In the genomic region with DNA sequence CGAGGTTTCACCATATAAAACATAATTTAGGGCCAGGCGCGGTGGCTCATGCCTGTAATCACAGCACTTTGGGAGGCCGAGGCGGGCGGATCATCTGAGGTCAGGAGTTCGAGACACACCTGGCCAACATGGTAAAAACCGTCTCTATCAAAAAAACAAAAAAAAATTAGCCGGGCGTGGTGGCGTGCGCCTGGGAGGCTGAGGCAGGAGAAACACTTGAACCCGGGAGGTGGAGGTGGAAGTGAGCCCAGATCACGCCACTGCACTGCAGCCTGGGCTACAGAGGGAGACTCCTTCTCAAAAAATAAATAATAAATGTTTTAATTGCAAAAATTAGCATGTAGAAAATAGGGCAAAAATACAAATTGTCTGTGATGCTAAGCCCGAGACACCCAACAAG, we compare ENCODE assay signal across 8 cellular contexts. TPM values are rescaled to one million over a fixed set of nuclear protein-coding genes. Genes with fewer than 3 reads are reported as not detected.
A peak's percentile ranks its signal among the peaks of the same experiment; 100 is the strongest.
DNase-seq lines count a peak whose midpoint lies in the region; ATAC-seq and TF ChIP-seq lines count a peak whose summit lies in the region.

No MANE protein-coding gene starts in this region.

- H3K9me2 ChIP-seq in SK-N-SH = no peaks in the 10 kb centered on the region

- ATAC-seq in SK-N-SH treated with all-trans-retinoic acid at 6 μM for 48 hours (no peak), activated B cell treated with CpG ODN at 0.5 μM for 24 hours (ENCODE audit: low read depth) (no peak), right cardiac atrium (no peak), left colon (no peak), HG02981 (IDR thresholded peaks at IDR 0.05; ENCODE audit: unreplicated experiment) (no peak)
- no peak for ATAC-seq in stimulated activated memory B cell treated with anti-CD40 and anti-IgM and Interleukin-4, amounts not matched to agents 10 μg/mL and 1 μg/mL and 100 μg/mL, for 72 hours

- H3K36me3 Mint-ChIP-seq in activated B cell treated with CpG ODN at 0.5 μM for 24 hours (ENCODE audit: low read depth) = peaks cover 15% of the 10 kb centered on the region
- H3K36me3 Mint-ChIP-seq in stimulated activated memory B cell treated with anti-CD40 and anti-IgM and Interleukin-4, amounts not matched to agents 10 μg/mL and 1 μg/mL and 100 μg/mL, for 72 hours = no peaks in the 10 kb centered on the region

- no peak for TF ChIP-seq EP300 in SK-N-SH (IDR thresholded peaks at IDR 0.05; ENCODE audit: borderline replicate concordance in 1 of 2, low read depth in 1 of 2, low read length in 1 of 2)

- no peak for TF ChIP-seq RAD21 in SK-N-SH (IDR thresholded peaks at IDR 0.05; ENCODE audit: low read length)

- intact Hi-C loops in activated B cell treated with CpG ODN at 0.5 μM for 24 hours (cut with micrococcal nuclease) = loop anchor here (5.0 to 10.0 kb wide), 3 partner anchors 411 to 982 kb away; a partner anchor contains a TSS
- intact Hi-C loops in right cardiac atrium (cut with DNase I) = no loop called here
- intact Hi-C loops in left colon (cut with DNase I, micrococcal nuclease) = no loop called here

- POLR2A ChIA-PET in SK-N-SH (lab: Yijun Ruan, JAX) (no interaction called here), activated B cell treated with CpG ODN at 0.5 μM for 24 hours (lab: Charles Lee) (interaction anchor here (0.6 to 1.7 kb wide), 4 partner anchors 18 to 149 kb away, joined by 3 to 4 read pairs (median 4); no protein-coding TSS in a partner anchor)

- H3K4me3 ChIP-seq in SK-N-SH (ENCODE audit: low read depth in 2 of 2, low read length in 1 of 2) = peak overlapping the region; percentile 70 to 77
- H3K4me3 ChIP-seq in right cardiac atrium (ENCODE audit: low read length) = peak overlapping the region; percentile 62

- peak overlapping the region; percentile 81 for H3K9ac ChIP-seq in SK-N-SH

- peaks cover 51% of the 10 kb centered on the region for H3K4me1 Mint-ChIP-seq in activated B cell treated with CpG ODN at 0.5 μM for 24 hours
- H3K4me1 Mint-ChIP-seq in stimulated activated memory B cell treated with anti-CD40 and anti-IgM and Interleukin-4, amounts not matched to agents 10 μg/mL and 1 μg/mL and 100 μg/mL, for 72 hours = peaks cover 39% of the 10 kb centered on the region

- H3F3A ChIP-seq in SK-N-SH (replicated peaks; ENCODE audit: insufficient read depth) = peaks cover 16% of the 10 kb centered on the region

- H3K27ac ChIP-seq in SK-N-SH (ENCODE audit: low read depth in 2 of 2, low read length in 1 of 2) = peak overlapping the region; percentile 69 to 87; a peak in 3 of 4 replicates
- H3K27ac ChIP-seq in right cardiac atrium (ENCODE audit: low read length) = no peak overlapping the region

- H3K4me2 ChIP-seq in SK-N-SH = peak overlapping the region; percentile 80

- no peaks in the 10 kb centered on the region for H3K27me3 Mint-ChIP-seq in activated B cell treated with CpG ODN at 0.5 μM for 24 hours
- no peaks in the 10 kb centered on the region for H3K27me3 Mint-ChIP-seq in stimulated activated memory B cell treated with anti-CD40 and anti-IgM and Interleukin-4, amounts not matched to agents 10 μg/mL and 1 μg/mL and 100 μg/mL, for 72 hours

- H3K27me3 ChIP-seq in SK-N-SH (ENCODE audit: insufficient read depth) (no peaks in the 10 kb centered on the region), right cardiac atrium (ENCODE audit: control insufficient read depth, insufficient read depth) (no peaks in the 10 kb centered on the region)

- H3K9me3 ChIP-seq in SK-N-SH = no peaks in the 10 kb centered on the region
- H3K9me3 ChIP-seq in right cardiac atrium (ENCODE audit: control insufficient read depth, low read length) = no peaks in the 10 kb centered on the region

- peaks cover 52% of the 10 kb centered on the region for H3K79me2 ChIP-seq in SK-N-SH (ENCODE audit: insufficient read depth)

- H3K4me3 Mint-ChIP-seq in activated B cell treated with CpG ODN at 0.5 μM for 24 hours = peak overlapping the region; percentile 95
- peak overlapping the region; percentile 95 for H3K4me3 Mint-ChIP-seq in stimulated activated memory B cell treated with anti-CD40 and anti-IgM and Interleukin-4, amounts not matched to agents 10 μg/mL and 1 μg/mL and 100 μg/mL, for 72 hours

- CTCF ChIA-PET in SK-N-SH (lab: Yijun Ruan, JAX) = interaction anchor here (1.0 kb wide), 1 partner anchor 475 kb away, joined by 3 read pairs; no protein-coding TSS in a partner anchor
- CTCF ChIA-PET in activated B cell treated with CpG ODN at 0.5 μM for 24 hours (lab: Charles Lee) = interaction anchor here (0.7 to 0.8 kb wide), 2 partner anchors 27 to 43 kb away, joined by 3 read pairs; no protein-coding TSS in a partner anchor

- H3K27ac Mint-ChIP-seq in activated B cell treated with CpG ODN at 0.5 μM for 24 hours = peak overlapping the region; percentile 97
- peak overlapping the region; percentile 100 for H3K27ac Mint-ChIP-seq in stimulated activated memory B cell treated with anti-CD40 and anti-IgM and Interleukin-4, amounts not matched to agents 10 μg/mL and 1 μg/mL and 100 μg/mL, for 72 hours

- H3K4me1 ChIP-seq in SK-N-SH (ENCODE audit: control insufficient read depth in 1 of 2, insufficient read depth in 2 of 2, low read depth in 1 of 2, low read length in 1 of 2) = peaks cover 0 to 4% of the 10 kb centered on the region in 2 experiments; a peak in 1 of 4 replicates
- H3K4me1 ChIP-seq in right cardiac atrium (ENCODE audit: control insufficient read depth, insufficient read depth, low read length) = peaks cover 1% of the 10 kb centered on the region

- peak overlapping the region; percentile 93 for H2AFZ ChIP-seq in SK-N-SH (ENCODE audit: low read depth)

- WGBS in SK-N-SH (ENCODE audit: low lambda C conversion rate) = 83% methylated on average over 15 of the region's 15 CpGs
- WGBS in right cardiac atrium = 75% methylated on average over 15 of the region's 15 CpGs

- H3K9me3 Mint-ChIP-seq in activated B cell treated with CpG ODN at 0.5 μM for 24 hours = no peaks in the 10 kb centered on the region
- no peaks in the 10 kb centered on the region for H3K9me3 Mint-ChIP-seq in stimulated activated memory B cell treated with anti-CD40 and anti-IgM and Interleukin-4, amounts not matched to agents 10 μg/mL and 1 μg/mL and 100 μg/mL, for 72 hours

- no peak for DNase-seq in SK-N-SH
- no peak for DNase-seq in activated B cell treated with CpG ODN at 0.5 μM for 24 hours
- DNase-seq in right cardiac atrium = no peak
- no peak for DNase-seq in hypothalamus (lab: John Stamatoyannopoulos, UW)
- no peak for DNase-seq in left colon

- TF ChIP-seq CTCF in SK-N-SH (IDR thresholded peaks at IDR 0.05) = no peak
- TF ChIP-seq CTCF in activated B cell treated with CpG ODN at 0.5 μM for 24 hours (IDR thresholded peaks at IDR 0.05) = no peak

- H4K20me1 ChIP-seq in SK-N-SH (ENCODE audit: insufficient read depth) = no peaks in the 10 kb centered on the region

- H3K36me3 ChIP-seq in SK-N-SH (replicated peaks in 1 of 2; ENCODE audit: control insufficient read depth in 1 of 2, insufficient read depth in 2 of 2, low read length in 1 of 2) = peaks cover 0 to 6% of the 10 kb centered on the region in 2 experiments

TF ChIP-seq in SK-N-SH, 30 proteins besides CTCF, POLR2A, EP300 and RAD21 (continues in another document):
- TF ChIP-seq, protein P1, sequence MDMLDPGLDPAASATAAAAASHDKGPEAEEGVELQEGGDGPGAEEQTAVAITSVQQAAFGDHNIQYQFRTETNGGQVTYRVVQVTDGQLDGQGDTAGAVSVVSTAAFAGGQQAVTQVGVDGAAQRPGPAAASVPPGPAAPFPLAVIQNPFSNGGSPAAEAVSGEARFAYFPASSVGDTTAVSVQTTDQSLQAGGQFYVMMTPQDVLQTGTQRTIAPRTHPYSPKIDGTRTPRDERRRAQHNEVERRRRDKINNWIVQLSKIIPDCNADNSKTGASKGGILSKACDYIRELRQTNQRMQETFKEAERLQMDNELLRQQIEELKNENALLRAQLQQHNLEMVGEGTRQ (IDR thresholded peaks at IDR 0.05; ENCODE audit: borderline replicate concordance, low read depth, low read length) = no peak
- TF ChIP-seq, protein P2, sequence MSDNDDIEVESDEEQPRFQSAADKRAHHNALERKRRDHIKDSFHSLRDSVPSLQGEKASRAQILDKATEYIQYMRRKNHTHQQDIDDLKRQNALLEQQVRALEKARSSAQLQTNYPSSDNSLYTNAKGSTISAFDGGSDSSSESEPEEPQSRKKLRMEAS (IDR thresholded peaks at IDR 0.05; ENCODE audit: low read depth) = no peak
- TF ChIP-seq CHD2 (IDR thresholded peaks at IDR 0.05; ENCODE audit: low read length, partially characterized antibody) (no peak), SIN3A (IDR thresholded peaks at IDR 0.05; ENCODE audit: borderline replicate concordance, low read depth, low read length) (no peak)

TF ChIP-seq in SK-N-SH treated with all-trans-retinoic acid at 6 μM for 48 hours, 23 proteins besides CTCF, POLR2A, EP300 and RAD21 (continues in another document):
- no peak for TF ChIP-seq ZC3H10 (CRISPR knock-in tag; IDR thresholded peaks at IDR 0.05)
- no peak for TF ChIP-seq TCF4 (CRISPR knock-in tag; IDR thresholded peaks at IDR 0.05; ENCODE audit: borderline replicate concordance)
- TF ChIP-seq ZNF565 (CRISPR knock-in tag; conservative IDR thresholded peaks at IDR 0.05; ENCODE audit: low read depth) = no peak

RNA-seq across cellular contexts. Expression of a gene that starts 1.0 kb away (rescaled TPM):
- 20.6 and 24.7 TPM in 2 replicates for polyA plus RNA-seq in SK-N-SH (2012; rRNA removed)
- polyA plus RNA-seq in SK-N-SH (2012; cell fraction: cytosol; rRNA removed) = 4.8 and 7.1 TPM in 2 replicates
- polyA plus RNA-seq in SK-N-SH (2012; cell fraction: nucleus; rRNA removed) = 178 and 208 TPM in 2 replicates
- 110 and 126 TPM in 2 replicates for total RNA-seq in activated B cell treated with CpG ODN at 0.5 μM for 24 hours
- total RNA-seq in right cardiac atrium = 10 to 100 TPM in 2 of 4 donors, 1 to 10 TPM in 2; 7.1 to 10.8 (median 9.6) TPM
- 7.4 TPM for polyA plus RNA-seq in right cardiac atrium
- 10 to 100 TPM; 39.9 to 40.3 TPM for total RNA-seq in left colon

RNA-seq across cellular contexts. Expression of a gene that starts 5.7 kb away (rescaled TPM):
- polyA plus RNA-seq in SK-N-SH (2012; rRNA removed) (18.4 and 39.9 TPM in 2 replicates), right cardiac atrium (10.0 TPM)
- 14.0 and 14.2 TPM in 2 replicates for polyA plus RNA-seq in SK-N-SH (2012; cell fraction: cytosol; rRNA removed)
- 36.3 and 61.6 TPM in 2 replicates for polyA plus RNA-seq in SK-N-SH (2012; cell fraction: nucleus; rRNA removed)
- total RNA-seq in activated B cell treated with CpG ODN at 0.5 μM for 24 hours (46.4 and 53.6 TPM in 2 replicates), right cardiac atrium (10 to 100 TPM; 20.3 to 37.9 (median 27.2) TPM), left colon (10 to 100 TPM; 27.1 to 27.3 TPM)
